ENCODE assay signal across 9 cellular contexts in genomic region chr2:216339456-216340279, GRCh38. TPM values are rescaled to one million over a fixed set of nuclear protein-coding genes. Genes with fewer than 3 reads are reported as not detected.
DNase-seq lines count a peak whose midpoint lies in the region; ATAC-seq and TF ChIP-seq lines count a peak whose summit lies in the region.
"Had no signal": no experiment of that assay in that cellular context is flagged by ENCODE, and none has a peak within 500 bp of the region (broad histone marks: within the 10 kb centered on the region; RNA-seq: fewer than 3 reads in every experiment).

No MANE protein-coding gene starts in this region.

- TF ChIP-seq CTCF in fibroblast of villous mesenchyme (IDR thresholded peaks at IDR 0.05; ENCODE audit: insufficient read depth, low read depth, low read length) (peak; percentile 32), GM10248 (IDR thresholded peaks at IDR 0.05; ENCODE audit: control extremely low read depth, extremely low read depth, low read depth, missing control alignments) (no peak)

- POLR2A ChIA-PET in GM10248 (lab: Yijun Ruan, JAX), result no interaction called here

- ATAC-seq in GM21717 (IDR thresholded peaks at IDR 0.05; ENCODE audit: unreplicated experiment) (no peak), HG02798 (IDR thresholded peaks at IDR 0.05; ENCODE audit: poor library complexity, unreplicated experiment) (no peak)

- CTCF ChIA-PET in GM10248 (lab: Yijun Ruan, JAX), result no interaction called here

- H3K4me3 ChIP-seq in fibroblast of villous mesenchyme (ENCODE audit: low read depth, low read length), result no peak overlapping the region

- DNase-seq in HCEC 1CT (peak; percentile 55), NCI-H82 (lab: John Stamatoyannopoulos, UW) (peak; percentile 96), fibroblast of villous mesenchyme (ENCODE audit: low read depth) (peak; percentile 72), putamen (ENCODE audit: low spot score) (peak; percentile 16), GM10248 (ENCODE audit: extremely low spot score) (no peak)
- no peak for DNase-seq in stimulated activated naive CD4-positive, alpha-beta T cell (lab: John Stamatoyannopoulos, UW)

RNA-seq across cellular contexts. Expression of gene MARCHF4, which starts 32.6 kb away (rescaled TPM):
- total RNA-seq in fibroblast of villous mesenchyme, result 5.2 and 10.8 TPM in 2 replicates
- total RNA-seq: mononuclear cell had no signal

Comparison
In these comparisons a context has a peak if more than half of its experiments do, and no peak if none do; other contexts are left out.
1. DNase-seq: peak in HCEC 1CT (single experiment), NCI-H82 (single experiment), fibroblast of villous mesenchyme (single experiment) and putamen (single experiment); none in stimulated activated naive CD4-positive, alpha-beta T cell (0 of 6) and GM10248 (single experiment).